Comparison of ENCODE assay signal across 12 cellular contexts in the genomic region with DNA sequence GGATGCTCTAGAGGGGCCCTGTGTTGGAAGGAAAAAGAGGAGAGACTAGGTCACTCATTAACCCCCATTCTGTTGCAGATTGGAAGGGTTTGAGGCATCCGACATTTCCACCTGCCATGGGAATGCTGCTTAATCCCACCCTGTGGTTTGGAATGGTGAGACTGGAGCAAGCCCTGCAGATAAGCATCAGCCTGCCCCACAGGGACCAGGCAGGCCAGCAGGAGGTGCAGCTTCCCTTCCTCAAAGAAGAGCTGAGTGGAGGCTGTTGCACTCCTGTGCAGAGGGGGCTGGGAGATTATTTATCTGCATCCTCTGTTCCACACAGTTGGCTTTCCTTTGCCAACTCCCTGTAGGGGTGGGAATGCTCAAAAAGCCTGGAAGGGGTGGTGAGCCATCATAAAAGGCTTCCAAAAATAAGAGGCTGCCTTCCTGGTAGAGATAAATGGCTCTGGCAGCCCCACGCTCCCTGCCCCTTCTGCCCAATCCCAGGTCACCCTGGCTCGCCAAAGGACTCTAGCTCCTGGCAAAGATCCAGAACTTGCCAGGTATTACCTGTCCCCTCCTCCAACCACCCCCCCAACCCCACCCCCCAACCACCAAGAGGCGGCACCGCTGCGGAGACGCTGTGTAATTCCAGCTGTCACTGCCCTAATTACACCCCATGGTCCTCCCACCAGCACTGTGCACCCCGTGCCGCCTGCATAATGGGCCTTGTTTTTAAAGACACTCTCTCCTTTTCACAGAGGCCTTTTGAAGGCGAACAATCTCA.
A peak's percentile ranks its signal among the peaks of the same experiment; 100 is the strongest.
DNase-seq lines count a peak whose midpoint lies in the region; ATAC-seq lines count a peak whose summit lies in the region.
"Had no signal": no experiment of that assay in that cellular context is flagged by ENCODE, and none has a peak within 500 bp of the region (broad histone marks: within the 10 kb centered on the region; RNA-seq: fewer than 3 reads in every experiment).

No MANE protein-coding gene starts in this region.

- peak overlapping the region; percentile 77 for H3K18ac ChIP-seq in neuronal stem cell (ENCODE audit: low read length)

- no peaks in the 10 kb centered on the region for H3K9me3 ChIP-seq in neuronal stem cell (replicated peaks in 1 of 2; ENCODE audit: control insufficient read depth in 2 of 2, insufficient read depth in 1 of 2, low read depth in 1 of 2, low read length in 2 of 2)
- H3K9me3 ChIP-seq: psoas muscle had no signal

- H2AK5ac ChIP-seq in neuronal stem cell (ENCODE audit: low read depth, low read length): no peak overlapping the region

- H3K4ac ChIP-seq in neuronal stem cell (ENCODE audit: low read length): no peak overlapping the region

- H2BK120ac ChIP-seq in neuronal stem cell (ENCODE audit: low read depth, low read length): no peak overlapping the region

- no peak overlapping the region for H2AFZ ChIP-seq in neuronal stem cell (ENCODE audit: low read length)

- peak; percentile 16 for DNase-seq in NCI-H2196 (lab: John Stamatoyannopoulos, UW; ENCODE audit: unreplicated experiment)
- no peak for DNase-seq in NCI-H2196 treated with DMSO at 0.1 percent for 48 hours (lab: John Stamatoyannopoulos, UW; ENCODE audit: unreplicated experiment)
- DNase-seq in NCI-H2029 treated with DMSO at 0.1 percent for 48 hours (lab: John Stamatoyannopoulos, UW): peak; percentile 97
- DNase-seq in SK-N-DZ (ENCODE audit: low spot score): peak; percentile 27
- DNase-seq in neuronal stem cell (ENCODE audit: low spot score): no peak
- DNase-seq in HT-29 (ENCODE audit: low spot score): no peak
- DNase-seq in anterior cingulate cortex (lab: John Stamatoyannopoulos, UW): no peak
- DNase-seq: effector memory CD8-positive, alpha-beta T cell; IMR-90; psoas muscle had no signal

- no peak overlapping the region for H3K23ac ChIP-seq in neuronal stem cell (ENCODE audit: low read depth, low read length, poor library complexity)

- H4K91ac ChIP-seq in neuronal stem cell (ENCODE audit: low read depth, low read length, poor library complexity): no peak overlapping the region

- no peak overlapping the region for H2BK12ac ChIP-seq in neuronal stem cell (ENCODE audit: low read length)

- H3K27ac ChIP-seq in neuronal stem cell (replicated peaks; ENCODE audit: low read length): peak overlapping the region; percentile 85
- H3K27ac ChIP-seq: 22Rv1, psoas muscle had no signal

- no peak overlapping the region for H3K14ac ChIP-seq in neuronal stem cell (ENCODE audit: low read length)

- no peak overlapping the region for H3K4me3 ChIP-seq in neuronal stem cell (ENCODE audit: low read length in 2 of 2)
- H3K4me3 ChIP-seq: psoas muscle had no signal

- no peak overlapping the region for H3K9ac ChIP-seq in neuronal stem cell (ENCODE audit: low read depth, low read length, poor library complexity)

- H3K27me3 ChIP-seq in neuronal stem cell (ENCODE audit: control insufficient read depth in 3 of 3, insufficient read depth in 3 of 3, low read depth in 1 of 3, low read length in 3 of 3): peaks cover 0 to 55% (median 0%) of the 10 kb centered on the region in 3 experiments

- no peak overlapping the region for H2BK5ac ChIP-seq in neuronal stem cell (ENCODE audit: low read length)

- no peak overlapping the region for H2BK15ac ChIP-seq in neuronal stem cell (ENCODE audit: low read length)

- WGBS in neuronal stem cell (ENCODE audit: extremely low coverage in 2 of 2, insufficient read length in 2 of 2, insufficient replicate concordance in 1 of 2), 2 donors: no CpG with 5 or more reads among the region's 10 CpGs

- H3K4me1 ChIP-seq in neuronal stem cell (ENCODE audit: control insufficient read depth in 2 of 2, insufficient read depth in 1 of 2, low read depth in 1 of 2, low read length in 2 of 2): peaks cover 0 to 54% of the 10 kb centered on the region in 2 donors
- H3K4me1 ChIP-seq: psoas muscle had no signal

- H3K79me1 ChIP-seq in neuronal stem cell (ENCODE audit: low read depth, low read length): no peaks in the 10 kb centered on the region

- H4K8ac ChIP-seq in neuronal stem cell (ENCODE audit: low read depth, low read length): no peak overlapping the region

- H3K36me3 ChIP-seq in neuronal stem cell (replicated peaks in 1 of 2; ENCODE audit: control insufficient read depth in 2 of 2, insufficient read depth in 2 of 2, low read length in 2 of 2): no peaks in the 10 kb centered on the region

- peak overlapping the region; percentile 43 for H3K4me2 ChIP-seq in neuronal stem cell (ENCODE audit: insufficient read depth, low read length, poor library complexity, severe bottlenecking)

- ATAC-seq in HG02885 (IDR thresholded peaks at IDR 0.05; ENCODE audit: poor library complexity, unreplicated experiment): no peak
- ATAC-seq: effector memory CD8-positive, alpha-beta T cell; psoas muscle had no signal

Comparison
In these comparisons a context has a peak if more than half of its experiments do, and no peak if none do; other contexts are left out.
1. DNase-seq: peak in NCI-H2196 (single experiment), NCI-H2029 treated with DMSO at 0.1 percent for 48 hours (single experiment) and SK-N-DZ (single experiment); none in NCI-H2196 treated with DMSO at 0.1 percent for 48 hours (single experiment), neuronal stem cell (single experiment), HT-29 (single experiment) and anterior cingulate cortex (0 of 58).